ENCODE assay signal across 17 cellular contexts in genomic region chr14:102875652-102876051, GRCh38. TPM values are rescaled to one million over a fixed set of nuclear protein-coding genes. Genes with fewer than 3 reads are reported as not detected.
DNase-seq lines count a peak whose midpoint lies in the region; ATAC-seq, FAIRE-seq and TF ChIP-seq lines count a peak whose summit lies in the region.
"Had no signal": no experiment of that assay in that cellular context is flagged by ENCODE, and none has a peak within 500 bp of the region (broad histone marks: within the 10 kb centered on the region; RNA-seq: fewer than 3 reads in every experiment).

No MANE protein-coding gene starts in this region.

- H3K4me2 ChIP-seq in HepG2 (ENCODE audit: low read depth, low read length): no peak overlapping the region
- H3K4me2 ChIP-seq: PC-9 had no signal

- H3K9me3 ChIP-seq in HepG2 (ENCODE audit: low read length) (no peaks in the 10 kb centered on the region), right lobe of liver (no peaks in the 10 kb centered on the region), left lung (no peaks in the 10 kb centered on the region)
- H3K9me3 ChIP-seq: SJCRH30 had no signal

- DNase-seq in HepG2 (ENCODE audit: low spot score): no peak
- no peak for DNase-seq in right lobe of liver
- peak; percentile 28 for DNase-seq in NCI-H774 (lab: John Stamatoyannopoulos, UW)
- no peak for DNase-seq in left lung
- no peak for DNase-seq in T-helper 9 cell
- no peak for DNase-seq in brain microvascular endothelial cell
- DNase-seq: DMS153, NCI-H187, NCI-H2171 treated with DMSO at 0.1 percent for 48 hours, NCI-H748 treated with DMSO at 0.1 percent for 48 hours, PC-9 had no signal

- TF ChIP-seq POLR2A in HepG2 (IDR thresholded peaks at IDR 0.05; ENCODE audit: insufficient read depth in 1 of 2, low read depth in 2 of 2, low read length in 2 of 2) (no peak), right lobe of liver (IDR thresholded peaks at IDR 0.05) (no peak)

- H3K4me3 ChIP-seq in HepG2 (replicated peaks in 1 of 3; ENCODE audit: insufficient read depth in 1 of 3, low read depth in 2 of 3, low read length in 3 of 3) (no peak overlapping the region), right lobe of liver (no peak overlapping the region), left lung (no peak overlapping the region), brain microvascular endothelial cell (ENCODE audit: low read depth, low read length) (no peak overlapping the region)
- H3K4me3 ChIP-seq: K562, PC-9, SJCRH30 had no signal

- intact Hi-C loops in HepG2 (cut with micrococcal nuclease; ENCODE audit: unreplicated experiment): loop anchor here (10.0 kb wide), 1 partner anchor 101 kb away; the partner anchor contains the start of gene TRAF3
- intact Hi-C loops in right lobe of liver (cut with DNase I): no loop called here
- intact Hi-C loops in left lung (cut with DNase I): no loop called here

- in situ Hi-C loops in HepG2 (cut with HindIII; ENCODE audit: extremely low pct_ligation_motif_present, low pct_unique_long_range_greater_than_20kb): no loop called here
- in situ Hi-C loops in brain microvascular endothelial cell (cut with HindIII; ENCODE audit: low pct_ligation_motif_present, low sequenced_read_pairs): no loop called here

- H3K4me1 ChIP-seq in HepG2 (ENCODE audit: insufficient read depth, low read length) (peaks cover 62% of the 10 kb centered on the region), right lobe of liver (peaks cover 0 to 42% (median 19%) of the 10 kb centered on the region in 4 donors), left lung (peaks cover 0 to 5% of the 10 kb centered on the region in 2 donors)
- H3K4me1 ChIP-seq: SJCRH30 had no signal

- H4K20me1 ChIP-seq in HepG2 (ENCODE audit: insufficient read depth, low read length): no peaks in the 10 kb centered on the region

- H2AFZ ChIP-seq in HepG2 (ENCODE audit: low read length): no peak overlapping the region
- H2AFZ ChIP-seq: PC-9 had no signal

- FAIRE-seq in HepG2 (lab: Jason Lieb, UNC): no peak
- FAIRE-seq: K562 had no signal

- H3K79me2 ChIP-seq in HepG2 (ENCODE audit: insufficient read depth, low read length): no peaks in the 10 kb centered on the region

- no peak overlapping the region for H3K9ac ChIP-seq in HepG2 (ENCODE audit: insufficient read depth, low read depth, low read length)

- H3K27ac ChIP-seq in HepG2 (ENCODE audit: extremely low read length, insufficient read depth, low read length) (no peak overlapping the region), right lobe of liver (no peak overlapping the region), left lung (no peak overlapping the region), brain microvascular endothelial cell (no peak overlapping the region)
- H3K27ac ChIP-seq: C4-2B, PC-9, SJCRH30 had no signal

- H3K36me3 ChIP-seq in HepG2 (replicated peaks in 1 of 2; ENCODE audit: control insufficient read depth in 1 of 2, insufficient read depth in 2 of 2, low read length in 2 of 2): peaks cover 1 to 34% of the 10 kb centered on the region in 2 experiments; a peak in 2 of 5 replicates
- H3K36me3 ChIP-seq in right lobe of liver: peaks cover 0 to 2% (median 0%) of the 10 kb centered on the region in 4 donors
- H3K36me3 ChIP-seq in left lung: peaks cover 0 to 86% of the 10 kb centered on the region in 2 donors
- H3K36me3 ChIP-seq in brain microvascular endothelial cell (replicated peaks): peaks cover 25% of the 10 kb centered on the region
- H3K36me3 ChIP-seq: SJCRH30 had no signal

- POLR2A ChIA-PET in HepG2 (lab: Yijun Ruan, JAX): no interaction called here

- BruUV-seq in HepG2 (replicated peaks; lab: Mats Ljungman, UMichigan): no TSS peak

- H3K27me3 ChIP-seq in HepG2 (ENCODE audit: control insufficient read depth in 1 of 2, insufficient read depth in 2 of 2, low read length in 2 of 2): no peaks in the 10 kb centered on the region
- H3K27me3 ChIP-seq in right lobe of liver: no peaks in the 10 kb centered on the region
- no peaks in the 10 kb centered on the region for H3K27me3 ChIP-seq in left lung
- H3K27me3 ChIP-seq in brain microvascular endothelial cell (replicated peaks): no peaks in the 10 kb centered on the region
- H3K27me3 ChIP-seq: SJCRH30 had no signal

- 0 out of 2 replicates have a peak, but pooled peaks have one; percentile 8 for TF ChIP-seq CTCF in HepG2 (CRISPR knock-in tag; IDR thresholded peaks at IDR 0.05)
- no peak for TF ChIP-seq CTCF in right lobe of liver (IDR thresholded peaks at IDR 0.05)
- no peak for TF ChIP-seq CTCF in left lung (IDR thresholded peaks at IDR 0.05)
- TF ChIP-seq CTCF in brain microvascular endothelial cell (IDR thresholded peaks at IDR 0.05; ENCODE audit: low read depth, low read length, missing control alignments): no peak

- CTCF ChIA-PET in HepG2 (lab: Yijun Ruan, JAX; ENCODE audit: low intra/inter-chr PET ratio, low total read pairs): no interaction called here

- no peak for TF ChIP-seq RAD21 in HepG2 (CRISPR knock-in tag; IDR thresholded peaks at IDR 0.05)

- TF ChIP-seq EP300 in HepG2 (IDR thresholded peaks at IDR 0.05; ENCODE audit: low read depth in 2 of 2, low read length in 2 of 2) (no peak), HepG2 (CRISPR knock-in tag; IDR thresholded peaks at IDR 0.05; ENCODE audit: borderline replicate concordance) (no peak)

- no peak for ATAC-seq in HepG2
- no peak for ATAC-seq in right lobe of liver
- peak; percentile 67 for ATAC-seq in left lung
- ATAC-seq in GM19328 (IDR thresholded peaks at IDR 0.05; ENCODE audit: unreplicated experiment): no peak
- ATAC-seq: HCT116, K562 had no signal

- 87% methylated on average over 2 of the region's 2 CpGs for WGBS in HepG2 (ENCODE audit: low lambda C conversion rate)
- WGBS in right lobe of liver (ENCODE audit: insufficient coverage, low coverage, low lambda C conversion rate, missing lambda C conversion rate): 68% methylated on average over 2 of the region's 2 CpGs

TF ChIP-seq in HepG2, 621 proteins besides CTCF, POLR2A, EP300 and RAD21:
- TF ChIP-seq ZNF17 (CRISPR knock-in tag; IDR thresholded peaks at IDR 0.05) (no peak), ZNF616 (CRISPR knock-in tag; IDR thresholded peaks at IDR 0.05; ENCODE audit: low read depth) (no peak), ATF7 (IDR thresholded peaks at IDR 0.05) (peak; percentile 21; the same call in 1 of the 2 replicates), ATF7 (CRISPR knock-in tag; IDR thresholded peaks at IDR 0.05) (no peak)
TF ChIP-seq in HepG2: peak in this region for 1.

RNA-seq across cellular contexts. Expression of gene AMN, which starts 46.8 kb away (rescaled TPM):
- total RNA-seq in HepG2 (2016; rRNA removed; fragmentation: Illumina TruSeq; extraction: Trizol) (8.2 and 33.1 TPM in 2 replicates), right lobe of liver (10 to 100 TPM in 5 of 6 experiments, 1 to 10 TPM in 1; 7.1 to 69.1 (median 28.6) TPM), left lung (10 to 100 TPM; 16.9 to 23.2 TPM)
- 5.2 and 6.0 TPM in 2 replicates for total RNA-seq in HepG2 (2016; cell fraction: cytosol; rRNA removed; fragmentation: Illumina TruSeq; extraction: Trizol; ENCODE audit: low read depth)
- total RNA-seq in HepG2 (2016; cell fraction: insoluble cytoplasmic fraction; rRNA removed; fragmentation: Illumina TruSeq; extraction: Trizol): 9.3 and 30.8 TPM in 2 replicates
- 7.8 and 9.0 TPM in 2 replicates for total RNA-seq in HepG2 (2016; cell fraction: membrane; rRNA removed; fragmentation: Illumina TruSeq; extraction: Trizol)
- 29.3 and 33.8 TPM in 2 replicates for total RNA-seq in HepG2 (2016; cell fraction: nucleus; rRNA removed; fragmentation: Illumina TruSeq; extraction: Trizol)
- 9.8 and 18.9 TPM in 2 replicates for polyA plus RNA-seq in HepG2 (2011; rRNA removed)
- 13.3 and 22.3 TPM in 2 replicates for polyA plus RNA-seq in HepG2 (2011; cell fraction: cytosol; rRNA removed)
- polyA plus RNA-seq in HepG2 (2011; cell fraction: nucleus; rRNA removed): 158 and 165 TPM in 2 replicates
- polyA plus RNA-seq in HepG2 (2012): 15.1 and 18.5 TPM in 2 replicates
- 3.8 and 4.1 TPM in 2 replicates for polyA plus RNA-seq in HepG2 (2016; cell fraction: cytosol; fragmentation: Illumina TruSeq; extraction: Trizol; ENCODE audit: low read depth)
- 9.2 and 10.3 TPM in 2 replicates for polyA plus RNA-seq in HepG2 (2016; cell fraction: insoluble cytoplasmic fraction; fragmentation: Illumina TruSeq; extraction: Trizol; ENCODE audit: low read depth)
- 5.6 and 6.3 TPM in 2 replicates for polyA plus RNA-seq in HepG2 (2016; cell fraction: membrane; fragmentation: Illumina TruSeq; extraction: Trizol; ENCODE audit: low read depth)
- 62.6 and 64.7 TPM in 2 replicates for polyA plus RNA-seq in HepG2 (2016; cell fraction: nucleus; fragmentation: Illumina TruSeq; extraction: Trizol; ENCODE audit: insufficient read depth, low read depth)
- 0.14 and 21.4 TPM in 2 replicates for polyA minus RNA-seq in HepG2 (2011; rRNA and poly(A)+ RNA removed; ENCODE audit: low replicate concordance)
- 12.3 and 17.0 TPM in 2 replicates for polyA minus RNA-seq in HepG2 (2011; cell fraction: cytosol; rRNA and poly(A)+ RNA removed)
- polyA minus RNA-seq in HepG2 (2011; cell fraction: nucleus; rRNA and poly(A)+ RNA removed): 14.8 and 15.0 TPM in 2 replicates
- total RNA-seq: G401, SJCRH30 had no signal
- polyA plus RNA-seq: K562 had no signal
